ENCODE assay signal across 27 cellular contexts in the genomic region with DNA sequence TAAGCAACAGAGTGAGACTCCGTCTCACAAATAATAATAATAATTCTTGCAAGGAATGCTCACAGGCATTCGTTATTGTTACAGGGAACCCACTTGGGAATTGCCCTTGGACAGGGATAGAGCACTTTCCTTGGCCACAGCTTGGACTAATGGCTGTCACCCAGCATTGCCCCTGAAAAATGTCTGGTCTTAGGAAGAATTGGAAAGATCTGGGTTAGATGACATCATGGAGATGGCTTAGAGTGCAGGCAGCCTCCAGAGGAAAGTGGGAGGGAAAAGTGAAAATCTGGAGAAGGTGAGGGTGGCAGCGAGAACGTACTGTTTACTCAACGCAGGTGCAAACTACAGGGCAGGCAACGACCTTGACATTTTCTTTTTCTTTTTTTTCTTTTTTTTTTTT. TPM values are rescaled to one million over a fixed set of nuclear protein-coding genes. Genes with fewer than 3 reads are reported as not detected.
DNase-seq lines count a peak whose midpoint lies in the region; ATAC-seq and TF ChIP-seq lines count a peak whose summit lies in the region.
"Had no signal": no experiment of that assay in that cellular context is flagged by ENCODE, and none has a peak within 500 bp of the region (broad histone marks: within the 10 kb centered on the region; RNA-seq: fewer than 3 reads in every experiment).

No MANE protein-coding gene starts in this region.

- peaks cover 16% of the 10 kb centered on the region for H3K27me3 Mint-ChIP-seq in activated CD8-positive, alpha-beta T cell treated with anti-CD3 and anti-CD28 coated beads for 36 hours

- no peak overlapping the region for H3K4me2 ChIP-seq in mesenchymal stem cell (ENCODE audit: low read length, poor library complexity, severe bottlenecking)

- H3K4me1 Mint-ChIP-seq in activated CD8-positive, alpha-beta T cell treated with anti-CD3 and anti-CD28 coated beads for 36 hours (ENCODE audit: low read depth) = no peaks in the 10 kb centered on the region
- H3K4me1 Mint-ChIP-seq: CD8-positive, alpha-beta memory T cell; stimulated activated effector memory CD8-positive, alpha-beta T cell treated with anti-CD3 and anti-CD28 coated beads, Interleukin-12 subunit alpha, Interleukin-12 subunit beta, amount 100 ng/mL, for 72 hours had no signal

- no peak overlapping the region for H4K91ac ChIP-seq in mesenchymal stem cell (ENCODE audit: low read length)

- H4K8ac ChIP-seq in mesenchymal stem cell (ENCODE audit: low read length) = no peak overlapping the region

- H3K27ac ChIP-seq in coronary artery = no peak overlapping the region
- H3K27ac ChIP-seq in mesenchymal stem cell (ENCODE audit: low read length, poor library complexity, severe bottlenecking) = no peak overlapping the region
- H3K27ac ChIP-seq in aorta (ENCODE audit: low read depth in 1 of 2, low read length in 2 of 2) = peak overlapping the region in 1 of 2 donors; percentile 11
- no peak overlapping the region for H3K27ac ChIP-seq in lower lobe of right lung
- H3K27ac ChIP-seq: SK-N-MC had no signal

- H3K36me3 ChIP-seq in mesenchymal stem cell (ENCODE audit: control insufficient read depth in 1 of 2, insufficient read depth in 2 of 2, low read depth in 1 of 2, low read length in 2 of 2) (no peaks in the 10 kb centered on the region), aorta (ENCODE audit: control insufficient read depth in 1 of 2, insufficient read depth in 2 of 2, low read length in 1 of 2) (no peaks in the 10 kb centered on the region), lower lobe of right lung (no peaks in the 10 kb centered on the region)
- H3K36me3 ChIP-seq: BE2C had no signal

- H2AK5ac ChIP-seq in mesenchymal stem cell (ENCODE audit: low read length, severe bottlenecking) = no peak overlapping the region

- CTCF ChIA-PET in activated CD8-positive, alpha-beta T cell treated with anti-CD3 and anti-CD28 coated beads for 36 hours (lab: Charles Lee) = no interaction called here

- intact Hi-C loops in Right ventricle myocardium superior (cut with DNase I) = loop anchor here (10.0 kb wide), 2 partner anchors 53 to 183 kb away; no protein-coding TSS in a partner anchor
- intact Hi-C loops in cardiac septum (cut with DNase I) = no loop called here
- intact Hi-C loops in aorta (cut with DNase I) = no loop called here
- intact Hi-C loops in lower lobe of right lung (cut with DNase I) = no loop called here
- intact Hi-C loops in activated CD8-positive, alpha-beta T cell treated with anti-CD3 and anti-CD28 coated beads for 36 hours (cut with micrococcal nuclease) = no loop called here

- no peak overlapping the region for H3K23ac ChIP-seq in mesenchymal stem cell (ENCODE audit: low read length in 2 of 2)

- H3K27ac Mint-ChIP-seq in activated CD8-positive, alpha-beta T cell treated with anti-CD3 and anti-CD28 coated beads for 36 hours = no peak overlapping the region
- H3K27ac Mint-ChIP-seq: IgD-negative memory B cell; memory B cell; stimulated activated effector memory CD8-positive, alpha-beta T cell treated with anti-CD3 and anti-CD28 coated beads, Interleukin-12 subunit alpha, Interleukin-12 subunit beta, amount 100 ng/mL, for 72 hours had no signal

- H3K9me3 ChIP-seq in mesenchymal stem cell (ENCODE audit: control insufficient read depth, low read length) = no peaks in the 10 kb centered on the region
- H3K9me3 ChIP-seq in aorta (ENCODE audit: control insufficient read depth, low read length) = no peaks in the 10 kb centered on the region
- no peaks in the 10 kb centered on the region for H3K9me3 ChIP-seq in lower lobe of right lung
- H3K9me3 ChIP-seq: BE2C had no signal

- POLR2A ChIA-PET in activated CD8-positive, alpha-beta T cell treated with anti-CD3 and anti-CD28 coated beads for 36 hours (lab: Charles Lee) = no interaction called here

- no peak overlapping the region for H2BK5ac ChIP-seq in mesenchymal stem cell (ENCODE audit: low read depth, low read length, poor library complexity, severe bottlenecking)

- no peak overlapping the region for H2AFZ ChIP-seq in mesenchymal stem cell (ENCODE audit: low read depth, low read length)

- H3K27me3 ChIP-seq in mesenchymal stem cell (ENCODE audit: control insufficient read depth in 1 of 2, insufficient read depth in 1 of 2, low read length in 2 of 2) (peaks cover 3 to 14% of the 10 kb centered on the region in 2 experiments), aorta (ENCODE audit: control insufficient read depth in 1 of 2, insufficient read depth in 2 of 2, low read length in 1 of 2) (no peaks in the 10 kb centered on the region), lower lobe of right lung (ENCODE audit: low read depth) (no peaks in the 10 kb centered on the region)
- H3K27me3 ChIP-seq: BE2C had no signal

- H3K4me3 ChIP-seq in coronary artery = no peak overlapping the region
- H3K4me3 ChIP-seq in mesenchymal stem cell (ENCODE audit: insufficient read depth in 1 of 2, low read depth in 1 of 2, low read length in 2 of 2) = no peak overlapping the region
- no peak overlapping the region for H3K4me3 ChIP-seq in aorta (ENCODE audit: low read length in 2 of 2)
- no peak overlapping the region for H3K4me3 ChIP-seq in lower lobe of right lung
- H3K4me3 ChIP-seq: dorsolateral prefrontal cortex, SK-N-MC had no signal

- H3K14ac ChIP-seq in mesenchymal stem cell (ENCODE audit: low read length in 2 of 2) = no peak overlapping the region

- no peak overlapping the region for H2BK12ac ChIP-seq in mesenchymal stem cell (ENCODE audit: low read length in 2 of 2)

- H3K36me3 Mint-ChIP-seq in activated CD8-positive, alpha-beta T cell treated with anti-CD3 and anti-CD28 coated beads for 36 hours (ENCODE audit: low read depth) = no peaks in the 10 kb centered on the region
- H3K36me3 Mint-ChIP-seq: CD8-positive, alpha-beta memory T cell; memory B cell; stimulated activated effector memory CD8-positive, alpha-beta T cell treated with anti-CD3 and anti-CD28 coated beads, Interleukin-12 subunit alpha, Interleukin-12 subunit beta, amount 100 ng/mL, for 72 hours had no signal

- peak; percentile 34 for ATAC-seq in Right ventricle myocardium superior (ENCODE audit: poor library complexity)
- ATAC-seq in aorta (ENCODE audit: low FRiP score) = peak; percentile 46
- ATAC-seq in lower lobe of right lung = no peak
- ATAC-seq in activated CD8-positive, alpha-beta T cell treated with anti-CD3 and anti-CD28 coated beads for 36 hours = no peak
- ATAC-seq: left colon; stimulated activated effector memory CD8-positive, alpha-beta T cell treated with anti-CD3 and anti-CD28 coated beads, Interleukin-12 subunit alpha, Interleukin-12 subunit beta, amount 100 ng/mL, for 72 hours had no signal

- H3K9ac ChIP-seq in mesenchymal stem cell (ENCODE audit: low read length) = no peak overlapping the region

- no peak overlapping the region for H3K18ac ChIP-seq in mesenchymal stem cell (ENCODE audit: low read depth in 1 of 2, low read length in 2 of 2)

- TF ChIP-seq CTCF in coronary artery (IDR thresholded peaks at IDR 0.05) (no peak), lower lobe of right lung (IDR thresholded peaks at IDR 0.05) (no peak)
- TF ChIP-seq CTCF in activated CD8-positive, alpha-beta T cell treated with anti-CD3 and anti-CD28 coated beads for 36 hours (IDR thresholded peaks at IDR 0.05) = no peak

- H3K4me3 Mint-ChIP-seq in activated CD8-positive, alpha-beta T cell treated with anti-CD3 and anti-CD28 coated beads for 36 hours = no peak overlapping the region
- H3K4me3 Mint-ChIP-seq: CD8-positive, alpha-beta memory T cell; IgD-negative memory B cell; memory B cell; stimulated activated effector memory CD8-positive, alpha-beta T cell treated with anti-CD3 and anti-CD28 coated beads, Interleukin-12 subunit alpha, Interleukin-12 subunit beta, amount 100 ng/mL, for 72 hours had no signal

- H3K4me1 ChIP-seq in mesenchymal stem cell (ENCODE audit: control insufficient read depth, insufficient read depth, low read depth, low read length) = peaks cover 31% of the 10 kb centered on the region
- peaks cover 0 to 2% of the 10 kb centered on the region in 2 donors for H3K4me1 ChIP-seq in aorta (ENCODE audit: control insufficient read depth in 1 of 2, insufficient read depth in 2 of 2, low read length in 2 of 2)
- H3K4me1 ChIP-seq in lower lobe of right lung = peaks cover 43% of the 10 kb centered on the region

- peak overlapping the region; percentile 67 for H2BK15ac ChIP-seq in mesenchymal stem cell (ENCODE audit: low read depth, poor library complexity, severe bottlenecking)

- no peak overlapping the region for H3K4ac ChIP-seq in mesenchymal stem cell (ENCODE audit: low read depth in 1 of 2, low read length in 2 of 2)

- DNase-seq in Right ventricle myocardium superior = peak; percentile 44
- DNase-seq in cardiac septum (ENCODE audit: low spot score) = no peak
- peak; percentile 71 for DNase-seq in coronary artery (ENCODE audit: low spot score)
- no peak for DNase-seq in mesenchymal stem cell
- DNase-seq in aorta = peak in 1 of 2 donors; percentile 56
- no peak for DNase-seq in lower lobe of right lung
- no peak for DNase-seq in activated CD8-positive, alpha-beta T cell treated with anti-CD3 and anti-CD28 coated beads for 36 hours
- DNase-seq in HCEC 1CT = no peak
- DNase-seq: ACHN; activated CD4-positive, CD25-positive, alpha-beta regulatory T cell; activated T-cell treated with anti-CD3 and anti-CD28 coated beads, Interleukin-2, amount 50 U/mL, for 48 hours; BE2C; CD8-positive, alpha-beta memory T cell; DMS 273 treated with DMSO at 0.1 percent for 48 hours; dorsolateral prefrontal cortex; left colon; NCI-H1694; NCI-H2171; NCI-H524 treated with DMSO at 0.1 percent for 48 hours; OCI-M1; stimulated activated CD4-positive, alpha-beta T cell treated with anti-CD3 and anti-CD28 coated beads, Interleukin-15, amount 100 ng/mL, for 24 hours; stimulated activated CD4-positive, alpha-beta T cell treated with anti-CD3 and anti-CD28 coated beads, Interleukin-4, amount 100 ng/mL, for 4 hours; trophoblast cell had no signal

- H2BK120ac ChIP-seq in mesenchymal stem cell (ENCODE audit: low read depth, low read length) = no peak overlapping the region

- WGBS in mesenchymal stem cell = 86% methylated on average over 6 of the region's 6 CpGs
- WGBS in aorta, 2 donors = 5% methylated on average over 6 of the region's 6 CpGs

- H3K79me1 ChIP-seq in mesenchymal stem cell (replicated peaks; ENCODE audit: low read length, poor library complexity, severe bottlenecking) = no peaks in the 10 kb centered on the region

- no peaks in the 10 kb centered on the region for H3K9me3 Mint-ChIP-seq in activated CD8-positive, alpha-beta T cell treated with anti-CD3 and anti-CD28 coated beads for 36 hours
- H3K9me3 Mint-ChIP-seq: CD8-positive, alpha-beta memory T cell; IgD-negative memory B cell; memory B cell; stimulated activated effector memory CD8-positive, alpha-beta T cell treated with anti-CD3 and anti-CD28 coated beads, Interleukin-12 subunit alpha, Interleukin-12 subunit beta, amount 100 ng/mL, for 72 hours had no signal

RNA-seq across cellular contexts. Expression of gene MRTFB, which starts 59.3 kb away (rescaled TPM):
- total RNA-seq in Right ventricle myocardium superior (22.1 TPM), cardiac septum (25.7 TPM), aorta (100 to 1,000 TPM in 1 of 2 donors, 10 to 100 TPM in 1; 61.1 to 108 TPM), lower lobe of right lung (50.8 TPM)
- polyA plus RNA-seq in mesenchymal stem cell (2013, experiment 1 of 2) = 14.5 TPM
- polyA plus RNA-seq in mesenchymal stem cell (2013, experiment 2 of 2) = 12.9 TPM
- 1 to 10 TPM; 6.2 to 7.5 TPM for polyA plus RNA-seq in aorta
- total RNA-seq in activated CD8-positive, alpha-beta T cell treated with anti-CD3 and anti-CD28 coated beads for 36 hours = 10 to 100 TPM; 10.3 to 12.0 TPM

Comparison
In these comparisons a context has a peak if more than half of its experiments do, and no peak if none do; other contexts are left out.
1. DNase-seq: peak in Right ventricle myocardium superior (single experiment) and coronary artery (single experiment); none in cardiac septum (single experiment), mesenchymal stem cell (single experiment), lower lobe of right lung (single experiment), activated CD8-positive, alpha-beta T cell treated with anti-CD3 and anti-CD28 coated beads for 36 hours (single experiment) and HCEC 1CT (single experiment).
2. ATAC-seq: peak in Right ventricle myocardium superior (single experiment) and aorta (single experiment); none in lower lobe of right lung (0 of 2) and activated CD8-positive, alpha-beta T cell treated with anti-CD3 and anti-CD28 coated beads for 36 hours (single experiment).